In genomic region chr5:14451866-14452265, GRCh38 we compare ENCODE assay signal across 19 cellular contexts.
DNase-seq lines count a peak whose midpoint lies in the region; ATAC-seq, FAIRE-seq and TF ChIP-seq lines count a peak whose summit lies in the region.
"Had no signal": no experiment of that assay in that cellular context is flagged by ENCODE, and none has a peak within 500 bp of the region (broad histone marks: within the 10 kb centered on the region; RNA-seq: fewer than 3 reads in every experiment).

No MANE protein-coding gene starts in this region.

- no peak for ATAC-seq in thoracic aorta (ENCODE audit: insufficient number of reproducible peaks, low FRiP score, low read depth)
- ATAC-seq in esophagus mucosa = no peak
- ATAC-seq: activated CD4-positive, alpha-beta T cell treated with anti-CD3 and anti-CD28 coated beads for 36 hours; HepG2; natural killer cell had no signal

- H3K9me3 ChIP-seq in HUES48 (ENCODE audit: control insufficient read depth, insufficient read depth, low read length) = peaks cover 6% of the 10 kb centered on the region; the same call in 1 of the 2 replicates
- no peaks in the 10 kb centered on the region for H3K9me3 ChIP-seq in ascending aorta
- no peaks in the 10 kb centered on the region for H3K9me3 ChIP-seq in thoracic aorta
- H3K9me3 ChIP-seq: colonic mucosa, MG63 had no signal

- peaks cover 28% of the 10 kb centered on the region for H3K4me1 ChIP-seq in HUES48 (ENCODE audit: control insufficient read depth, insufficient read depth, low read length)
- peaks cover 0 to 22% of the 10 kb centered on the region in 2 donors for H3K4me1 ChIP-seq in ascending aorta
- H3K4me1 ChIP-seq in thoracic aorta (ENCODE audit: control insufficient read depth in 1 of 2, low read depth in 2 of 2) = peaks cover 6 to 50% of the 10 kb centered on the region in 2 donors

- H3K36me3 ChIP-seq in HUES48 (ENCODE audit: control insufficient read depth, insufficient read depth, low read length) (peaks cover 19% of the 10 kb centered on the region), ascending aorta (peaks cover 8 to 19% of the 10 kb centered on the region in 2 donors), thoracic aorta (no peaks in the 10 kb centered on the region)
- H3K36me3 ChIP-seq: colonic mucosa had no signal

- H3K4me3 ChIP-seq in HUES48 (ENCODE audit: low read depth, low read length) (no peak overlapping the region), ascending aorta (no peak overlapping the region), thoracic aorta (no peak overlapping the region)
- H3K4me3 ChIP-seq: colonic mucosa, MG63 had no signal

- H3K9ac ChIP-seq in HUES48 (ENCODE audit: low read depth, low read length) = no peak overlapping the region

- no peaks in the 10 kb centered on the region for H3K27me3 ChIP-seq in HUES48 (ENCODE audit: control insufficient read depth, insufficient read depth, low read length)
- no peaks in the 10 kb centered on the region for H3K27me3 ChIP-seq in ascending aorta
- H3K27me3 ChIP-seq in thoracic aorta (replicated peaks; ENCODE audit: insufficient read depth) = no peaks in the 10 kb centered on the region
- H3K27me3 ChIP-seq: colonic mucosa, MG63 had no signal

- FAIRE-seq in urothelium cell line (lab: Jason Lieb, UNC) = no peak
- FAIRE-seq: frontal cortex, HepG2 had no signal

- intact Hi-C loops in ascending aorta (cut with DNase I) (no loop called here), posterior vena cava (cut with DNase I) (no loop called here)

- no peak for DNase-seq in ascending aorta (ENCODE audit: low spot score in 2 of 2)
- peak; percentile 40 for DNase-seq in myocyte (ENCODE audit: low read depth)
- DNase-seq in thoracic aorta (ENCODE audit: low spot score) = no peak
- no peak for DNase-seq in urothelium cell line (ENCODE audit: low spot score)
- no peak for DNase-seq in posterior vena cava (ENCODE audit: low spot score)
- DNase-seq: activated CD4-positive, alpha-beta T cell treated with anti-CD3 and anti-CD28 coated beads for 36 hours; activated CD8-positive, alpha-beta memory T cell treated with anti-CD3 and anti-CD28 coated beads, Interleukin-2, amount 50 U/mL, for 48 hours; activated gamma-delta T cell treated with Interleukin-2 at 50 U/mL for 16 hours; Calu3; colonic mucosa; MG63; natural killer cell; NCI-H187 treated with DMSO at 0.1 percent for 48 hours; retina; T1000 had no signal

- peak overlapping the region; percentile 72 for H3K27ac ChIP-seq in HUES48 (ENCODE audit: low read depth, low read length)
- H3K27ac ChIP-seq in ascending aorta = peak overlapping the region; percentile 21 to 57
- peak overlapping the region; percentile 40 to 42 for H3K27ac ChIP-seq in thoracic aorta
- H3K27ac ChIP-seq: colonic mucosa had no signal

- no peak for TF ChIP-seq CTCF in ascending aorta (IDR thresholded peaks at IDR 0.05)
- no peak for TF ChIP-seq CTCF in thoracic aorta (IDR thresholded peaks at IDR 0.05)
